1 cellular context compared by ENCODE assay signal in the genomic region with DNA sequence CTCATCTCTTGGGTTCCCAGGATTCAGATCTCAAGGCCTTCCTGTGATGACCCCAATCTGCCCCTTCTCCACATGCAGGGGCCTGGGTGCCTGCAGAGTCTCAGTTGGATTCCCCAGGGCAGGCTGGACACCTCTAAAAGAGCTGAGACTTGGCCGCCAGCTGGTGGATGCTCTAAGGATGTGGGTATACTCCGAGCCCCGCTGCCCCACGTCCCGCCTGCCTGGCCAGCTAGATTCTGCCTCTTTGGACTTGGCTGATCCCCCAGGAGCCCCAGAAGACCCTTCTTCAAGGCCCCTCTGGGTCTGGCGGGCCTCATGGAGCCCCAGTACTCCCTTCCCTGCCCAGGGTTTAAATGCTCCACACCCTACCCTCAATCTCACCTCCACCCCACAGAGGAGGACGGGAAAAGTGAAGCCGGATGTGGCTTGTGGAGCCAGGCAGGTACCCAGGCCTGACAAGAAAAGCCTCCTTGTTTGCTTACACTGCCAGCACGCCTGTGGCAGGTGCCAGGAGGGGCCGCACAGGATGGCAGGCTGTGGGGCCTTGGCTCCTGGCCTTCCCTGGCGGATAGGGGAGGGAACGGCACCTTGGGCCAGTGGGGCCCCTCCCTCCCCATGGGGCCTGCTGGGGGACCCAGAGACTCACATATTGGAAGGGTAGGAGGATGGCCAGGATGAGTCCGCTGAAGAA.
TF ChIP-seq lines count a peak whose summit lies in the region.

No MANE protein-coding gene starts in this region.

TF ChIP-seq in HepG2, 621 proteins besides CTCF, POLR2A, EP300 and RAD21:
- TF ChIP-seq FOXO1 (CRISPR knock-in tag; IDR thresholded peaks at IDR 0.05) (no peak), HNRNPL (IDR thresholded peaks at IDR 0.05; ENCODE audit: low read depth, low read length) (peak; percentile 86; the same call in 1 of the 2 replicates), BHLHE40 (IDR thresholded peaks at IDR 0.05; ENCODE audit: low read length) (0 out of 2 replicates have a peak, but pooled peaks have one; percentile 11), SNAPC2 (CRISPR knock-in tag; IDR thresholded peaks at IDR 0.05) (no peak), GABPB1 (CRISPR knock-in tag; IDR thresholded peaks at IDR 0.05) (peak; percentile 22; the same call in 1 of the 2 replicates), NR3C1 (CRISPR knock-in tag; IDR thresholded peaks at IDR 0.05) (no peak)
- TF ChIP-seq, protein P1, sequence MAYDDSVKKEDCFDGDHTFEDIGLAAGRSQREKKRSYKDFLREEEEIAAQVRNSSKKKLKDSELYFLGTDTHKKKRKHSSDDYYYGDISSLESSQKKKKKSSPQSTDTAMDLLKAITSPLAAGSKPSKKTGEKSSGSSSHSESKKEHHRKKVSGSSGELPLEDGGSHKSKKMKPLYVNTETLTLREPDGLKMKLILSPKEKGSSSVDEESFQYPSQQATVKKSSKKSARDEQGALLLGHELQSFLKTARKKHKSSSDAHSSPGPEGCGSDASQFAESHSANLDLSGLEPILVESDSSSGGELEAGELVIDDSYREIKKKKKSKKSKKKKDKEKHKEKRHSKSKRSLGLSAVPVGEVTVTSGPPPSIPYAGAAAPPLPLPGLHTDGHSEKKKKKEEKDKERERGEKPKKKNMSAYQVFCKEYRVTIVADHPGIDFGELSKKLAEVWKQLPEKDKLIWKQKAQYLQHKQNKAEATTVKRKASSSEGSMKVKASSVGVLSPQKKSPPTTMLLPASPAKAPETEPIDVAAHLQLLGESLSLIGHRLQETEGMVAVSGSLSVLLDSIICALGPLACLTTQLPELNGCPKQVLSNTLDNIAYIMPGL (CRISPR knock-in tag; IDR thresholded peaks at IDR 0.05; ENCODE audit: borderline replicate concordance in 1 of 2, low read depth in 1 of 2) = no peak
- TF ChIP-seq, protein P2, sequence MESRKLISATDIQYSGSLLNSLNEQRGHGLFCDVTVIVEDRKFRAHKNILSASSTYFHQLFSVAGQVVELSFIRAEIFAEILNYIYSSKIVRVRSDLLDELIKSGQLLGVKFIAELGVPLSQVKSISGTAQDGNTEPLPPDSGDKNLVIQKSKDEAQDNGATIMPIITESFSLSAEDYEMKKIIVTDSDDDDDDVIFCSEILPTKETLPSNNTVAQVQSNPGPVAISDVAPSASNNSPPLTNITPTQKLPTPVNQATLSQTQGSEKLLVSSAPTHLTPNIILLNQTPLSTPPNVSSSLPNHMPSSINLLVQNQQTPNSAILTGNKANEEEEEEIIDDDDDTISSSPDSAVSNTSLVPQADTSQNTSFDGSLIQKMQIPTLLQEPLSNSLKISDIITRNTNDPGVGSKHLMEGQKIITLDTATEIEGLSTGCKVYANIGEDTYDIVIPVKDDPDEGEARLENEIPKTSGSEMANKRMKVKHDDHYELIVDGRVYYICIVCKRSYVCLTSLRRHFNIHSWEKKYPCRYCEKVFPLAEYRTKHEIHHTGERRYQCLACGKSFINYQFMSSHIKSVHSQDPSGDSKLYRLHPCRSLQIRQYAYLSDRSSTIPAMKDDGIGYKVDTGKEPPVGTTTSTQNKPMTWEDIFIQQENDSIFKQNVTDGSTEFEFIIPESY (CRISPR knock-in tag; IDR thresholded peaks at IDR 0.05) = 0 out of 2 replicates have a peak, but pooled peaks have one; percentile 7
- TF ChIP-seq, protein P3, sequence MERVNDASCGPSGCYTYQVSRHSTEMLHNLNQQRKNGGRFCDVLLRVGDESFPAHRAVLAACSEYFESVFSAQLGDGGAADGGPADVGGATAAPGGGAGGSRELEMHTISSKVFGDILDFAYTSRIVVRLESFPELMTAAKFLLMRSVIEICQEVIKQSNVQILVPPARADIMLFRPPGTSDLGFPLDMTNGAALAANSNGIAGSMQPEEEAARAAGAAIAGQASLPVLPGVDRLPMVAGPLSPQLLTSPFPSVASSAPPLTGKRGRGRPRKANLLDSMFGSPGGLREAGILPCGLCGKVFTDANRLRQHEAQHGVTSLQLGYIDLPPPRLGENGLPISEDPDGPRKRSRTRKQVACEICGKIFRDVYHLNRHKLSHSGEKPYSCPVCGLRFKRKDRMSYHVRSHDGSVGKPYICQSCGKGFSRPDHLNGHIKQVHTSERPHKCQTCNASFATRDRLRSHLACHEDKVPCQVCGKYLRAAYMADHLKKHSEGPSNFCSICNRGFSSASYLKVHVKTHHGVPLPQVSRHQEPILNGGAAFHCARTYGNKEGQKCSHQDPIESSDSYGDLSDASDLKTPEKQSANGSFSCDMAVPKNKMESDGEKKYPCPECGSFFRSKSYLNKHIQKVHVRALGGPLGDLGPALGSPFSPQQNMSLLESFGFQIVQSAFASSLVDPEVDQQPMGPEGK (CRISPR knock-in tag; IDR thresholded peaks at IDR 0.05) = peak; percentile 25; the same call in 1 of the 2 replicates
